19 cellular contexts compared by ENCODE assay signal in genomic region chr11:32434116-32434386, GRCh38. TPM values are rescaled to one million over a fixed set of nuclear protein-coding genes. Genes with fewer than 3 reads are reported as not detected.
A peak's percentile ranks its signal among the peaks of the same experiment; 100 is the strongest.
DNase-seq lines count a peak whose midpoint lies in the region; ATAC-seq and TF ChIP-seq lines count a peak whose summit lies in the region.
"Had no signal": no experiment of that assay in that cellular context is flagged by ENCODE, and none has a peak within 500 bp of the region (broad histone marks: within the 10 kb centered on the region; RNA-seq: fewer than 3 reads in every experiment).

No MANE protein-coding gene starts in this region.

- H3K4me2 ChIP-seq in PC-3 (ENCODE audit: low read length), result peak overlapping the region; percentile 88
- peak overlapping the region; percentile 86 for H3K4me2 ChIP-seq in hepatocyte

- H3K27me3 ChIP-seq in PC-3 (ENCODE audit: low read length) (no peaks in the 10 kb centered on the region), hepatocyte (peaks cover 98% of the 10 kb centered on the region)

- peaks cover 12% of the 10 kb centered on the region; the same call in 1 of the 2 replicates for H3K4me1 ChIP-seq in PC-3 (ENCODE audit: insufficient read depth, low read length)
- peaks cover 27% of the 10 kb centered on the region for H3K4me1 ChIP-seq in hepatocyte (ENCODE audit: insufficient read depth)

- ATAC-seq in PC-3 (no peak), GM18498 (IDR thresholded peaks at IDR 0.05; ENCODE audit: unreplicated experiment) (no peak)
- no peak for ATAC-seq in stimulated activated naive B cell treated with anti-CD40 and anti-IgM and Interleukin-4, amounts not matched to agents 10 μg/mL and 1 μg/mL and 100 μg/mL, for 72 hours (replicated peaks)

- CTCF ChIA-PET in activated naive CD4-positive, alpha-beta T cell treated with anti-CD3 and anti-CD28 coated beads, Interleukin-2, amount 10 ng/mL, durations not matched to agents 7 days and 5 days (lab: Charles Lee), result no interaction called here
- CTCF ChIA-PET in PC-3 (lab: Charles Lee), result no interaction called here

- peak overlapping the region; percentile 91 for H2AFZ ChIP-seq in PC-3 (ENCODE audit: low read length)
- no peak overlapping the region for H2AFZ ChIP-seq in hepatocyte

- no peaks in the 10 kb centered on the region for H3K36me3 Mint-ChIP-seq in activated naive CD4-positive, alpha-beta T cell treated with anti-CD3 and anti-CD28 coated beads, Interleukin-2, amount 50 U/mL, for 24 hours
- H3K36me3 Mint-ChIP-seq in activated naive CD4-positive, alpha-beta T cell treated with anti-CD3 and anti-CD28 coated beads, Interleukin-2, amount 10 ng/mL, durations not matched to agents 7 days and 5 days, result peaks cover 2% of the 10 kb centered on the region
- peaks cover 0 to 4% of the 10 kb centered on the region in 2 donors for H3K36me3 Mint-ChIP-seq in stimulated activated naive B cell treated with anti-CD40 and anti-IgM and Interleukin-4, amounts not matched to agents 10 μg/mL and 1 μg/mL and 100 μg/mL, for 72 hours
- H3K36me3 Mint-ChIP-seq in immature natural killer cell, result no peaks in the 10 kb centered on the region

- H3K27ac ChIP-seq in PC-3 (ENCODE audit: low read length), result no peak overlapping the region
- H3K27ac ChIP-seq in hepatocyte, result no peak overlapping the region
- H3K27ac ChIP-seq: thyroid gland had no signal

- peaks cover 50% of the 10 kb centered on the region for H3K27me3 Mint-ChIP-seq in activated naive CD4-positive, alpha-beta T cell treated with anti-CD3 and anti-CD28 coated beads, Interleukin-2, amount 50 U/mL, for 24 hours
- peaks cover 100% of the 10 kb centered on the region for H3K27me3 Mint-ChIP-seq in activated naive CD4-positive, alpha-beta T cell treated with anti-CD3 and anti-CD28 coated beads, Interleukin-2, amount 10 ng/mL, durations not matched to agents 7 days and 5 days
- H3K27me3 Mint-ChIP-seq in stimulated activated naive B cell treated with anti-CD40 and anti-IgM and Interleukin-4, amounts not matched to agents 10 μg/mL and 1 μg/mL and 100 μg/mL, for 72 hours, result peaks cover 77 to 91% of the 10 kb centered on the region in 2 donors
- H3K27me3 Mint-ChIP-seq in immature natural killer cell (ENCODE audit: low read depth in 3 of 3), result peaks cover 20 to 29% (median 25%) of the 10 kb centered on the region in 3 donors

- H3K36me3 ChIP-seq in PC-3 (ENCODE audit: low read depth, low read length) (no peaks in the 10 kb centered on the region), hepatocyte (replicated peaks; ENCODE audit: insufficient read depth, low read depth) (no peaks in the 10 kb centered on the region)
- H3K36me3 ChIP-seq: thyroid gland had no signal

- no peaks in the 10 kb centered on the region for H3K9me2 ChIP-seq in PC-3 (replicated peaks; ENCODE audit: low read length)
- no peaks in the 10 kb centered on the region for H3K9me2 ChIP-seq in hepatocyte (replicated peaks; ENCODE audit: insufficient read depth)

- BruUV-seq in PC-3 (replicated peaks; lab: Mats Ljungman, UMichigan), result no TSS peak

- H4K20me1 ChIP-seq in PC-3 (ENCODE audit: low read length) (no peaks in the 10 kb centered on the region), hepatocyte (ENCODE audit: insufficient read depth, poor library complexity, severe bottlenecking) (no peaks in the 10 kb centered on the region)

- H3K79me2 ChIP-seq in PC-3 (ENCODE audit: low read length) (peaks cover 30% of the 10 kb centered on the region), hepatocyte (no peaks in the 10 kb centered on the region)

- H3K4me3 ChIP-seq in PC-3 (ENCODE audit: low read length) (peak overlapping the region; percentile 86), hepatocyte (no peak overlapping the region)

- H3F3A ChIP-seq in PC-3 (ENCODE audit: low read length, unreplicated experiment), result no peaks in the 10 kb centered on the region

- H3K4me1 Mint-ChIP-seq in activated naive CD4-positive, alpha-beta T cell treated with anti-CD3 and anti-CD28 coated beads, Interleukin-2, amount 50 U/mL, for 24 hours, result peaks cover 26% of the 10 kb centered on the region
- peaks cover 15% of the 10 kb centered on the region for H3K4me1 Mint-ChIP-seq in activated naive CD4-positive, alpha-beta T cell treated with anti-CD3 and anti-CD28 coated beads, Interleukin-2, amount 10 ng/mL, durations not matched to agents 7 days and 5 days
- peaks cover 17 to 56% of the 10 kb centered on the region in 2 donors for H3K4me1 Mint-ChIP-seq in stimulated activated naive B cell treated with anti-CD40 and anti-IgM and Interleukin-4, amounts not matched to agents 10 μg/mL and 1 μg/mL and 100 μg/mL, for 72 hours
- H3K4me1 Mint-ChIP-seq in immature natural killer cell, result peaks cover 1 to 5% of the 10 kb centered on the region in 2 donors

- no peak overlapping the region for H3K4me3 Mint-ChIP-seq in activated naive CD4-positive, alpha-beta T cell treated with anti-CD3 and anti-CD28 coated beads, Interleukin-2, amount 50 U/mL, for 24 hours
- H3K4me3 Mint-ChIP-seq in activated naive CD4-positive, alpha-beta T cell treated with anti-CD3 and anti-CD28 coated beads, Interleukin-2, amount 10 ng/mL, durations not matched to agents 7 days and 5 days, result no peak overlapping the region
- peak overlapping the region in 1 of 2 donors; percentile 66 for H3K4me3 Mint-ChIP-seq in stimulated activated naive B cell treated with anti-CD40 and anti-IgM and Interleukin-4, amounts not matched to agents 10 μg/mL and 1 μg/mL and 100 μg/mL, for 72 hours
- H3K4me3 Mint-ChIP-seq in immature natural killer cell, result no peak overlapping the region

- 12% methylated on average over 14 of the region's 14 CpGs for WGBS in hepatocyte (ENCODE audit: low lambda C conversion rate, missing lambda C conversion rate)

- no peak for DNase-seq in activated naive CD4-positive, alpha-beta T cell treated with anti-CD3 and anti-CD28 coated beads, Interleukin-2, amount 10 ng/mL, durations not matched to agents 7 days and 5 days
- DNase-seq in PC-3 (no peak), hepatocyte (ENCODE audit: low spot score) (no peak), immature natural killer cell (no peak), medulla oblongata (ENCODE audit: extremely low spot score) (no peak)
- no peak for DNase-seq in stimulated activated naive B cell treated with anti-CD40 and anti-IgM and Interleukin-4, amounts not matched to agents 10 μg/mL and 1 μg/mL and 100 μg/mL, for 72 hours
- DNase-seq: activated CD4-positive, alpha-beta T cell treated with anti-CD3 and anti-CD28 coated beads, Interleukin-2, amount 50 U/mL, for 48 hours; activated effector memory CD4-positive, alpha-beta T cell treated with anti-CD3 and anti-CD28 coated beads, Interleukin-2, amount 50 U/mL, for 16 hours; hypothalamus; mesenchymal stem cell; NCI-H1417 treated with DMSO at 0.1 percent for 48 hours; NCI-H510A had no signal

- H3K9me3 Mint-ChIP-seq in activated naive CD4-positive, alpha-beta T cell treated with anti-CD3 and anti-CD28 coated beads, Interleukin-2, amount 50 U/mL, for 24 hours, result no peaks in the 10 kb centered on the region
- H3K9me3 Mint-ChIP-seq in activated naive CD4-positive, alpha-beta T cell treated with anti-CD3 and anti-CD28 coated beads, Interleukin-2, amount 10 ng/mL, durations not matched to agents 7 days and 5 days, result no peaks in the 10 kb centered on the region
- no peaks in the 10 kb centered on the region for H3K9me3 Mint-ChIP-seq in stimulated activated naive B cell treated with anti-CD40 and anti-IgM and Interleukin-4, amounts not matched to agents 10 μg/mL and 1 μg/mL and 100 μg/mL, for 72 hours
- H3K9me3 Mint-ChIP-seq in immature natural killer cell, result peaks cover 0 to 5% (median 0%) of the 10 kb centered on the region in 6 donors
- H3K9me3 Mint-ChIP-seq: central memory CD8-positive, alpha-beta T cell had no signal

- H3K9ac ChIP-seq in PC-3 (ENCODE audit: low read length), result peak overlapping the region; percentile 76; the same call in 1 of the 2 replicates

- H3K27ac Mint-ChIP-seq in activated naive CD4-positive, alpha-beta T cell treated with anti-CD3 and anti-CD28 coated beads, Interleukin-2, amount 50 U/mL, for 24 hours, result peak overlapping the region; percentile 32
- no peak overlapping the region for H3K27ac Mint-ChIP-seq in activated naive CD4-positive, alpha-beta T cell treated with anti-CD3 and anti-CD28 coated beads, Interleukin-2, amount 10 ng/mL, durations not matched to agents 7 days and 5 days
- H3K27ac Mint-ChIP-seq in stimulated activated naive B cell treated with anti-CD40 and anti-IgM and Interleukin-4, amounts not matched to agents 10 μg/mL and 1 μg/mL and 100 μg/mL, for 72 hours, result peak overlapping the region; percentile 92
- no peak overlapping the region for H3K27ac Mint-ChIP-seq in immature natural killer cell

- TF ChIP-seq CTCF in PC-3 (conservative IDR thresholded peaks at IDR 0.05; ENCODE audit: low read depth, low read length) (no peak), hepatocyte (IDR thresholded peaks at IDR 0.05; ENCODE audit: poor library complexity) (no peak)

- H3K9me3 ChIP-seq in PC-3 (ENCODE audit: low read length) (no peaks in the 10 kb centered on the region), hepatocyte (ENCODE audit: low read depth) (no peaks in the 10 kb centered on the region)
- H3K9me3 ChIP-seq: thyroid gland had no signal

- POLR2A ChIA-PET in PC-3 (lab: Charles Lee; ENCODE audit: unreplicated experiment), result interaction anchor here (0.6 kb wide), 1 partner anchor 374 kb away, joined by 5 read pairs; no protein-coding TSS in a partner anchor

- intact Hi-C loops in PC-3 (cut with micrococcal nuclease), result no loop called here

RNA-seq across cellular contexts. Expression of gene WT1, which starts 1.3 kb away (rescaled TPM):
- total RNA-seq in PC-3 (2014; rRNA removed) (8.5 and 9.1 TPM in 2 replicates), hepatocyte (0.24 and 0.47 TPM in 2 replicates)
- polyA plus RNA-seq in hepatocyte (0.37 and 1.2 TPM in 2 replicates), immature natural killer cell (not detected)
- total RNA-seq: endothelial cell of umbilical vein; osteocyte; T-helper 2 cell treated with Interferon-gamma antibody and Interleukin-4, amounts not matched to agents 100 ng/mL and 5 ng/mL, for 36 hours had no signal
- polyA plus RNA-seq: endothelial cell of umbilical vein had no signal

Comparison
In these comparisons a context has a peak if more than half of its experiments do, and no peak if none do; other contexts are left out.
1. H3K27ac Mint-ChIP-seq: peak in activated naive CD4-positive, alpha-beta T cell treated with anti-CD3 and anti-CD28 coated beads, Interleukin-2, amount 50 U/mL, for 24 hours (single experiment) and stimulated activated naive B cell treated with anti-CD40 and anti-IgM and Interleukin-4, amounts not matched to agents 10 μg/mL and 1 μg/mL and 100 μg/mL, for 72 hours (single experiment); none in activated naive CD4-positive, alpha-beta T cell treated with anti-CD3 and anti-CD28 coated beads, Interleukin-2, amount 10 ng/mL, durations not matched to agents 7 days and 5 days (single experiment) and immature natural killer cell (0 of 6).